ENCODE assay signal across 1 cellular context in the genomic region with DNA sequence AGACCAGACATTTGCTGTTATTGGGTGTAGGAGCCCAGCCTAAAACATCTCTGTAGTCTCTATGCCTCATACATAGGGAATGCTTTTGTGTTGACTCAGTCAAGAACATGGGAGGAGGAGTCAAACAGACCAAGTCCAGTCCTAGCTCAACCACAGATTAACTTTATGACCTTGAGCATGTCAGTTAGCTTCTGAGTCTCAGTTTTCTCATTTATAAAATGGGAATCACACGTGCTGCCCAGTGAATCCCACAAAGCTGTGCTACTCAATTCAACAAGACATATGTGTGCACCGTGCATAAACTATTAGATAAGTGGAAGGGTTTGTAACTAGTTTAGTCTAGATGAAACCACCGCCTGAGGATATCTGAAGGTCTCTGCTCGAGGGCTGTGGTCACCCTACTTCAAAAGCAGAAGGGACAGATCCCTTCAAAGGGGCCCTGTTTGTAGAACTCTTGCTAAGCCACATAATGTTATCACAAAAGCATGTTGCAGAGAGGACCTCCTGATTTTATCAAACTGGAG.
TF ChIP-seq lines count a peak whose summit lies in the region.

No MANE protein-coding gene starts in this region.

TF ChIP-seq in K562, 482 proteins besides CTCF, POLR2A, EP300 and RAD21 (continued from another document):
- no peak for TF ChIP-seq THAP12 (CRISPR knock-in tag; IDR thresholded peaks at IDR 0.05)
- TF ChIP-seq RBFOX2 (IDR thresholded peaks at IDR 0.05; ENCODE audit: low read depth, low read length), result no peak
- no peak for TF ChIP-seq CHD4 (IDR thresholded peaks at IDR 0.05; ENCODE audit: insufficient read depth, insufficient replicate concordance, low read depth, low read length, poor library complexity, severe bottlenecking)
- TF ChIP-seq MCM7 (IDR thresholded peaks at IDR 0.05), result no peak
- no peak for TF ChIP-seq ATF7 (IDR thresholded peaks at IDR 0.05)
- TF ChIP-seq PHF8 (IDR thresholded peaks at IDR 0.05; ENCODE audit: borderline replicate concordance, low read length), result no peak
- no peak for TF ChIP-seq GABPB1 (CRISPR knock-in tag; IDR thresholded peaks at IDR 0.05)
